ENCODE assay signal across 17 cellular contexts in the genomic region with DNA sequence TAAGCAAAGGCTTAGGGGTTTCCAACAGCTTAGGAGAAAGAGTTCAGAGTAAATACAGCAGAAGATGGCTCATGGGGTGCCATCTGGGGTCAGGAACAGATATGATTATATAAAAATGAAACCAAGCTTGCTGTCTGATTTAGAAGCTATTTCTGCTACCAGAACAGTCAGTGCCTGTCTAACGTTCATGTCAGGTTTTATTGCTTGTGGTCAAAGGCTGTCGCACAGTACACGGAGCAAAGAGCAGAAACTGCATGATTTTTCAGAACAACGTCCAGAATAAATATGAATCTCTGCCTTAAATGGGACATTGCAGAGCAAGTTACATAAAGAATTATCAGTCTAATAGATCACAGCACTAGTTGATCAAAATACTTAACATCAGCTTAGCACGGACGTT. TPM values are rescaled to one million over a fixed set of nuclear protein-coding genes. Genes with fewer than 3 reads are reported as not detected.
DNase-seq lines count a peak whose midpoint lies in the region; ATAC-seq and FAIRE-seq lines count a peak whose summit lies in the region.
"Had no signal": no experiment of that assay in that cellular context is flagged by ENCODE, and none has a peak within 500 bp of the region (broad histone marks: within the 10 kb centered on the region; RNA-seq: fewer than 3 reads in every experiment).

No MANE protein-coding gene starts in this region.

- ATAC-seq in left colon (peak; percentile 91), GM18511 (IDR thresholded peaks at IDR 0.05; ENCODE audit: unreplicated experiment) (no peak)

- H3K4me3 ChIP-seq in small intestine (ENCODE audit: low read depth in 1 of 2, low read length in 2 of 2), result no peak overlapping the region
- H3K4me3 ChIP-seq: SJSA1 had no signal

- no peaks in the 10 kb centered on the region for H3K4me1 ChIP-seq in small intestine (ENCODE audit: control insufficient read depth in 2 of 2, insufficient read depth in 1 of 2, low read depth in 1 of 2, low read length in 1 of 2)
- H3K4me1 ChIP-seq: SJSA1 had no signal

- no peaks in the 10 kb centered on the region for H3K9me3 Mint-ChIP-seq in activated naive CD4-positive, alpha-beta T cell treated with anti-CD3 and anti-CD28 coated beads, Interleukin-2, amount 10 ng/mL, durations not matched to agents 7 days and 5 days
- H3K9me3 Mint-ChIP-seq: CD14-positive monocyte had no signal

- peaks cover 13% of the 10 kb centered on the region for H3K4me1 Mint-ChIP-seq in activated naive CD4-positive, alpha-beta T cell treated with anti-CD3 and anti-CD28 coated beads, Interleukin-2, amount 10 ng/mL, durations not matched to agents 7 days and 5 days
- H3K4me1 Mint-ChIP-seq: CD14-positive monocyte had no signal

- peak; percentile 71 for FAIRE-seq in small intestine (lab: Jason Lieb, UNC)
- FAIRE-seq: A204.1, RCC 7860 had no signal

- intact Hi-C loops in left colon (cut with DNase I, micrococcal nuclease), result no loop called here

- no peaks in the 10 kb centered on the region for H3K27me3 ChIP-seq in small intestine (ENCODE audit: control insufficient read depth in 2 of 2, insufficient read depth in 2 of 2, low read length in 2 of 2)
- H3K27me3 ChIP-seq: SJSA1 had no signal

- H3K27ac Mint-ChIP-seq in activated naive CD4-positive, alpha-beta T cell treated with anti-CD3 and anti-CD28 coated beads, Interleukin-2, amount 10 ng/mL, durations not matched to agents 7 days and 5 days, result no peak overlapping the region

- H3K27me3 Mint-ChIP-seq in activated naive CD4-positive, alpha-beta T cell treated with anti-CD3 and anti-CD28 coated beads, Interleukin-2, amount 10 ng/mL, durations not matched to agents 7 days and 5 days, result no peaks in the 10 kb centered on the region

- H3K4me3 Mint-ChIP-seq in activated naive CD4-positive, alpha-beta T cell treated with anti-CD3 and anti-CD28 coated beads, Interleukin-2, amount 10 ng/mL, durations not matched to agents 7 days and 5 days, result no peak overlapping the region
- H3K4me3 Mint-ChIP-seq: CD14-positive monocyte had no signal

- CTCF ChIA-PET in activated naive CD4-positive, alpha-beta T cell treated with anti-CD3 and anti-CD28 coated beads, Interleukin-2, amount 10 ng/mL, durations not matched to agents 7 days and 5 days (lab: Charles Lee), result no interaction called here

- 11 to 33% (median 20%) methylated on average over 6 of the region's 6 CpGs for WGBS in small intestine, 3 donors

- no peaks in the 10 kb centered on the region for H3K9me3 ChIP-seq in small intestine (ENCODE audit: control insufficient read depth, low read depth)
- H3K9me3 ChIP-seq: SJSA1 had no signal

- peak; percentile 8 for DNase-seq in EH (ENCODE audit: low read depth)
- DNase-seq in OCI-M1 (lab: John Stamatoyannopoulos, UW), result peak; percentile 2
- no peak for DNase-seq in left colon
- peak; percentile 78 for DNase-seq in small intestine
- DNase-seq in activated naive CD4-positive, alpha-beta T cell treated with anti-CD3 and anti-CD28 coated beads, Interleukin-2, amount 10 ng/mL, durations not matched to agents 7 days and 5 days, result no peak
- no peak for DNase-seq in NCI-H748 (lab: John Stamatoyannopoulos, UW; ENCODE audit: unreplicated experiment)
- DNase-seq: DMS79, MV-4-11, NCI-H1105 treated with DMSO at 0.1 percent for 48 hours, NCI-H2029 treated with DMSO at 0.1 percent for 48 hours, NCI-H226, NCI-H510A treated with DMSO at 0.1 percent for 48 hours had no signal

- H3K36me3 Mint-ChIP-seq in activated naive CD4-positive, alpha-beta T cell treated with anti-CD3 and anti-CD28 coated beads, Interleukin-2, amount 10 ng/mL, durations not matched to agents 7 days and 5 days, result no peaks in the 10 kb centered on the region
- H3K36me3 Mint-ChIP-seq: CD14-positive monocyte had no signal

- H3K36me3 ChIP-seq in small intestine (ENCODE audit: control insufficient read depth in 2 of 2, insufficient read depth in 2 of 2, low read length in 2 of 2), result no peaks in the 10 kb centered on the region
- H3K36me3 ChIP-seq: SJSA1 had no signal

- peak overlapping the region in 1 of 2 donors; percentile 70 for H3K27ac ChIP-seq in small intestine (ENCODE audit: low read depth in 1 of 2, low read length in 1 of 2)
- H3K27ac ChIP-seq: SJSA1 had no signal

RNA-seq across cellular contexts. Expression of a gene that starts 17.3 kb away (rescaled TPM):
- 10 to 100 TPM; 12.5 to 12.7 TPM for total RNA-seq in left colon
- 10 to 100 TPM; 11.1 to 26.9 (median 13.6) TPM for polyA plus RNA-seq in small intestine

RNA-seq across cellular contexts. Expression of a gene that starts 17.7 kb away (rescaled TPM):
- total RNA-seq in left colon, result 10 to 100 TPM; 17.3 to 36.2 TPM
- polyA plus RNA-seq in small intestine, result 10 to 100 TPM; 13.8 to 28.4 (median 20.8) TPM

RNA-seq across cellular contexts. Expression of a gene that starts 43.7 kb away (rescaled TPM):
- not detected for total RNA-seq in left colon
- not detected for polyA plus RNA-seq in small intestine
- polyA plus RNA-seq: CD14-positive monocyte had no signal

RNA-seq across cellular contexts. Expression of a gene that starts 54.2 kb away (rescaled TPM):
- not detected for total RNA-seq in left colon
- polyA plus RNA-seq in small intestine, result under 1 TPM in 1 of 3 donors, not detected in 2; 0.12 TPM
- total RNA-seq: SJSA1 had no signal
- polyA plus RNA-seq: CD14-positive monocyte had no signal

RNA-seq across cellular contexts. Expression of a gene that starts 59.6 kb away (rescaled TPM):
- not detected for total RNA-seq in left colon
- not detected for polyA plus RNA-seq in small intestine
- total RNA-seq: SJSA1 had no signal
- polyA plus RNA-seq: CD14-positive monocyte had no signal

Comparison
In these comparisons a context has a peak if more than half of its experiments do, and no peak if none do; other contexts are left out.
1. DNase-seq: peak in EH (single experiment), OCI-M1 (single experiment) and small intestine (single experiment); none in left colon (0 of 2), activated naive CD4-positive, alpha-beta T cell treated with anti-CD3 and anti-CD28 coated beads, Interleukin-2, amount 10 ng/mL, durations not matched to agents 7 days and 5 days (single experiment) and NCI-H748 (single experiment).